1 cellular context compared by ENCODE assay signal in genomic region chr22:31290494-31291402, GRCh38.
TF ChIP-seq lines count a peak whose summit lies in the region.

No MANE protein-coding gene starts in this region.

TF ChIP-seq in HepG2, 621 proteins besides CTCF, POLR2A, EP300 and RAD21 (continued from another document and continues in another):
- TF ChIP-seq GPBP1L1 (CRISPR knock-in tag; IDR thresholded peaks at IDR 0.05) (no peak), ZXDC (CRISPR knock-in tag; IDR thresholded peaks at IDR 0.05) (0 out of 2 replicates have a peak, but pooled peaks have one; percentile 43), ZFP37 (CRISPR knock-in tag; IDR thresholded peaks at IDR 0.05; ENCODE audit: borderline replicate concordance) (peak; percentile 72; the same call in 1 of the 2 replicates), ISX (CRISPR knock-in tag; conservative IDR thresholded peaks at IDR 0.05) (no peak), THAP9 (CRISPR knock-in tag; IDR thresholded peaks at IDR 0.05; ENCODE audit: borderline replicate concordance) (peak; percentile 28; the same call in 1 of the 2 replicates), SP1 (IDR thresholded peaks at IDR 0.05) (no peak), SP1 (CRISPR knock-in tag; IDR thresholded peaks at IDR 0.05) (peak; percentile 71), TEAD2 (CRISPR knock-in tag; IDR thresholded peaks at IDR 0.05) (0 out of 2 replicates have a peak, but pooled peaks have one; percentile 53), ZNF816 (CRISPR knock-in tag; IDR thresholded peaks at IDR 0.05; ENCODE audit: borderline replicate concordance) (0 out of 2 replicates have a peak, but pooled peaks have one; percentile 83), GRHL1 (CRISPR knock-in tag; conservative IDR thresholded peaks at IDR 0.05) (no peak), HOXD1 (CRISPR knock-in tag; IDR thresholded peaks at IDR 0.05) (peak; percentile 77; the same call in 1 of the 2 replicates), ZNF740 (CRISPR knock-in tag; IDR thresholded peaks at IDR 0.05) (no peak), PAF1 (CRISPR knock-in tag; IDR thresholded peaks at IDR 0.05) (no peak), ZSCAN20 (CRISPR knock-in tag; IDR thresholded peaks at IDR 0.05; ENCODE audit: borderline replicate concordance) (peak; percentile 95), DRAP1 (CRISPR knock-in tag; IDR thresholded peaks at IDR 0.05) (peak; percentile 66), ZNF296 (CRISPR knock-in tag; conservative IDR thresholded peaks at IDR 0.05) (peak; percentile 65; the same call in 1 of the 2 replicates), SAP130 (CRISPR knock-in tag; IDR thresholded peaks at IDR 0.05; ENCODE audit: low read depth) (peak; percentile 99), KLF16 (CRISPR knock-in tag; IDR thresholded peaks at IDR 0.05) (peak in 1 of 2 experiments; percentile 93; a peak in 2 of 4 replicates), ZNF777 (CRISPR knock-in tag; IDR thresholded peaks at IDR 0.05) (peak; percentile 75), KLF13 (CRISPR knock-in tag; IDR thresholded peaks at IDR 0.05) (no peak), ZNF235 (CRISPR knock-in tag; IDR thresholded peaks at IDR 0.05; ENCODE audit: borderline replicate concordance) (peak; percentile 58; the same call in 1 of the 2 replicates), ZMAT5 (CRISPR knock-in tag; IDR thresholded peaks at IDR 0.05; ENCODE audit: borderline replicate concordance, low read depth) (no peak), ZFAT (CRISPR knock-in tag; conservative IDR thresholded peaks at IDR 0.05) (no peak), ZNF773 (CRISPR knock-in tag; IDR thresholded peaks at IDR 0.05; ENCODE audit: borderline replicate concordance) (peak; percentile 95), ZNF407 (CRISPR knock-in tag; IDR thresholded peaks at IDR 0.05; ENCODE audit: not compliant biosample characterization) (no peak), HMGXB3 (CRISPR knock-in tag; IDR thresholded peaks at IDR 0.05; ENCODE audit: borderline replicate concordance) (no peak; the same call in 1 of the 2 replicates), ZNF367 (CRISPR knock-in tag; IDR thresholded peaks at IDR 0.05; ENCODE audit: borderline replicate concordance) (peak; percentile 26; the same call in 1 of the 2 replicates), ONECUT2 (CRISPR knock-in tag; IDR thresholded peaks at IDR 0.05) (no peak), ZNF446 (CRISPR knock-in tag; IDR thresholded peaks at IDR 0.05) (no peak), ETV5 (CRISPR knock-in tag; IDR thresholded peaks at IDR 0.05; ENCODE audit: borderline replicate concordance) (peak; percentile 92), ZNF772 (CRISPR knock-in tag; IDR thresholded peaks at IDR 0.05) (peak; percentile 52; the same call in 1 of the 2 replicates), SETDB1 (CRISPR knock-in tag; IDR thresholded peaks at IDR 0.05; ENCODE audit: borderline replicate concordance) (no peak), MXD3 (CRISPR knock-in tag; IDR thresholded peaks at IDR 0.05) (peak; percentile 99)
